ENCODE assay signal across 8 cellular contexts in genomic region chr5:178627259-178627598, GRCh38. TPM values are rescaled to one million over a fixed set of nuclear protein-coding genes. Genes with fewer than 3 reads are reported as not detected.
A peak's percentile ranks its signal among the peaks of the same experiment; 100 is the strongest.
DNase-seq lines count a peak whose midpoint lies in the region; ATAC-seq and TF ChIP-seq lines count a peak whose summit lies in the region.

No MANE protein-coding gene starts in this region.

- H3K79me1 ChIP-seq in neuronal stem cell (ENCODE audit: low read depth, low read length), result peaks cover 2% of the 10 kb centered on the region

- H3K36me3 Mint-ChIP-seq in Caco-2 (ENCODE audit: insufficient read depth, unreplicated experiment), result peaks cover 34% of the 10 kb centered on the region

- H3K4me1 ChIP-seq in Caco-2 (peaks cover 33% of the 10 kb centered on the region), Loucy (ENCODE audit: insufficient read depth, low read length, poor library complexity, severe bottlenecking) (peaks cover 24% of the 10 kb centered on the region), ectodermal cell (ENCODE audit: control insufficient read depth, insufficient read depth, low read length) (peaks cover 8% of the 10 kb centered on the region), neuronal stem cell (ENCODE audit: control insufficient read depth in 2 of 2, insufficient read depth in 1 of 2, low read depth in 1 of 2, low read length in 2 of 2) (peaks cover 2 to 7% of the 10 kb centered on the region in 2 donors)

- H4K91ac ChIP-seq in neuronal stem cell (ENCODE audit: low read depth, low read length, poor library complexity), result no peak overlapping the region

- H3K9me2 ChIP-seq in Loucy (replicated peaks; ENCODE audit: low read depth, low read length), result no peaks in the 10 kb centered on the region

- peaks cover 8% of the 10 kb centered on the region for H3K4me1 Mint-ChIP-seq in Caco-2 (ENCODE audit: low read depth, unreplicated experiment)

- whole genome bisulfite sequencing in ectodermal cell, 2 experiments, result 6 to 8% methylated on average over 20 of the region's 20 CpGs
- WGBS in neuronal stem cell (ENCODE audit: extremely low coverage in 2 of 2, insufficient read length in 2 of 2, insufficient replicate concordance in 1 of 2), 2 donors, result no CpG with 5 or more reads among the region's 20 CpGs

- peak overlapping the region; percentile 99 for H3K27ac Mint-ChIP-seq in Caco-2 (ENCODE audit: unreplicated experiment)

- no peaks in the 10 kb centered on the region for H3K27me3 Mint-ChIP-seq in Caco-2 (ENCODE audit: insufficient read depth, unreplicated experiment)

- intact Hi-C loops in Caco-2 (cut with micrococcal nuclease; ENCODE audit: unreplicated experiment), result no loop called here

- peaks cover 39% of the 10 kb centered on the region for H3K79me2 ChIP-seq in Loucy (ENCODE audit: insufficient read depth, low read length)

- CTCF ChIA-PET in Caco-2 (lab: Charles Lee), result no interaction called here

- no peak for TF ChIP-seq CTCF in Caco-2 (IDR thresholded peaks at IDR 0.05; ENCODE audit: insufficient read depth in 1 of 2, low read depth in 1 of 2, low read length in 1 of 2, severe bottlenecking in 1 of 2, unreplicated experiment in 1 of 2)
- no peak for TF ChIP-seq CTCF in Loucy (conservative IDR thresholded peaks at IDR 0.05; ENCODE audit: low read length)

- H3K4me3 Mint-ChIP-seq in Caco-2 (ENCODE audit: unreplicated experiment), result peak overlapping the region; percentile 98

- H2AFZ ChIP-seq in Loucy (ENCODE audit: low read length), result peak overlapping the region; percentile 81; the same call in 1 of the 2 replicates
- peak overlapping the region; percentile 96 for H2AFZ ChIP-seq in neuronal stem cell (ENCODE audit: low read length)

- peak overlapping the region; percentile 30 for H4K8ac ChIP-seq in neuronal stem cell (ENCODE audit: low read depth, low read length)

- peak overlapping the region; percentile 44 for H3K4me2 ChIP-seq in Loucy (ENCODE audit: low read depth, low read length, poor library complexity, severe bottlenecking)
- H3K4me2 ChIP-seq in neuronal stem cell (ENCODE audit: insufficient read depth, low read length, poor library complexity, severe bottlenecking), result peak overlapping the region; percentile 44

- DNase-seq in Caco-2 (no peak), neuronal stem cell (ENCODE audit: low spot score) (no peak), occipital lobe (lab: John Stamatoyannopoulos, UW) (no peak), AG08396 (ENCODE audit: low spot score) (no peak)

- H3K9ac ChIP-seq in Loucy (ENCODE audit: low read depth, low read length, poor library complexity, severe bottlenecking) (no peak overlapping the region), neuronal stem cell (ENCODE audit: low read depth, low read length, poor library complexity) (no peak overlapping the region)

- H3K27ac ChIP-seq in ectodermal cell (ENCODE audit: insufficient read depth, low read depth, low read length, poor library complexity, severe bottlenecking), result no peak overlapping the region
- H3K27ac ChIP-seq in neuronal stem cell (replicated peaks; ENCODE audit: low read length), result no peak overlapping the region

- H3K18ac ChIP-seq in neuronal stem cell (ENCODE audit: low read length), result peak overlapping the region; percentile 98

- H3K36me3 ChIP-seq in Caco-2 (ENCODE audit: control insufficient read depth, insufficient read depth, low read length) (peaks cover 2% of the 10 kb centered on the region; the same call in 1 of the 2 replicates), Loucy (ENCODE audit: insufficient read depth, low read length) (no peaks in the 10 kb centered on the region; the same call in 1 of the 2 replicates), ectodermal cell (ENCODE audit: control insufficient read depth, insufficient read depth, low read length) (no peaks in the 10 kb centered on the region), neuronal stem cell (replicated peaks in 1 of 2; ENCODE audit: control insufficient read depth in 2 of 2, insufficient read depth in 2 of 2, low read length in 2 of 2) (peaks cover 2 to 14% of the 10 kb centered on the region in 2 donors)

- no peak for ATAC-seq in GM21786 (IDR thresholded peaks at IDR 0.05; ENCODE audit: unreplicated experiment)
- no peak for ATAC-seq in GM21447 (IDR thresholded peaks at IDR 0.05; ENCODE audit: unreplicated experiment)

- H3K4me3 ChIP-seq in Caco-2 (ENCODE audit: low read depth, low read length) (peak overlapping the region; percentile 93), Loucy (ENCODE audit: low read length, poor library complexity, severe bottlenecking) (peak overlapping the region; percentile 68), ectodermal cell (ENCODE audit: insufficient read depth, low read depth, low read length) (peak overlapping the region; percentile 94), neuronal stem cell (ENCODE audit: low read length in 2 of 2) (peak overlapping the region; percentile 78 to 97)

- H3F3A ChIP-seq in Loucy (ENCODE audit: low read depth), result no peaks in the 10 kb centered on the region

- H4K20me1 ChIP-seq in Loucy (ENCODE audit: insufficient read depth, low read length, poor library complexity, severe bottlenecking), result peaks cover 27% of the 10 kb centered on the region

- peak overlapping the region; percentile 87 for H3K4ac ChIP-seq in neuronal stem cell (ENCODE audit: low read length)

- no peaks in the 10 kb centered on the region for H3K9me3 Mint-ChIP-seq in Caco-2 (ENCODE audit: unreplicated experiment)

- no peaks in the 10 kb centered on the region for H3K27me3 ChIP-seq in Caco-2 (replicated peaks; ENCODE audit: control insufficient read depth, insufficient read depth, low read length)
- H3K27me3 ChIP-seq in Loucy (ENCODE audit: insufficient read depth, low read length, poor library complexity, severe bottlenecking), result no peaks in the 10 kb centered on the region
- peaks cover 28% of the 10 kb centered on the region for H3K27me3 ChIP-seq in ectodermal cell (ENCODE audit: control insufficient read depth, insufficient read depth, low read length, poor library complexity, severe bottlenecking)
- H3K27me3 ChIP-seq in neuronal stem cell (ENCODE audit: control insufficient read depth in 3 of 3, insufficient read depth in 3 of 3, low read depth in 1 of 3, low read length in 3 of 3), result no peaks in the 10 kb centered on the region

- H2AK5ac ChIP-seq in neuronal stem cell (ENCODE audit: low read depth, low read length), result peak overlapping the region; percentile 78

- no TSS peak for BruUV-seq in Caco-2 (replicated peaks; lab: Mats Ljungman, UMichigan)

- H2BK120ac ChIP-seq in neuronal stem cell (ENCODE audit: low read depth, low read length), result no peak overlapping the region

- POLR2A ChIA-PET in Caco-2 (lab: Charles Lee), result no interaction called here

- H3K14ac ChIP-seq in neuronal stem cell (ENCODE audit: low read length), result no peak overlapping the region

- H3K23ac ChIP-seq in neuronal stem cell (ENCODE audit: low read depth, low read length, poor library complexity), result no peak overlapping the region

- H3K9me3 ChIP-seq in Caco-2 (peaks cover 5% of the 10 kb centered on the region), Loucy (ENCODE audit: insufficient read depth, low read depth, low read length) (no peaks in the 10 kb centered on the region), ectodermal cell (ENCODE audit: control insufficient read depth, low read length) (no peaks in the 10 kb centered on the region), neuronal stem cell (replicated peaks in 1 of 2; ENCODE audit: control insufficient read depth in 2 of 2, insufficient read depth in 1 of 2, low read depth in 1 of 2, low read length in 2 of 2) (peaks cover 1 to 11% of the 10 kb centered on the region in 2 donors)

- no peak overlapping the region for H2BK5ac ChIP-seq in neuronal stem cell (ENCODE audit: low read length)

- no peak overlapping the region for H2BK15ac ChIP-seq in neuronal stem cell (ENCODE audit: low read length)

- H2BK12ac ChIP-seq in neuronal stem cell (ENCODE audit: low read length), result no peak overlapping the region

RNA-seq across cellular contexts. Expression of gene CLK4, which starts 0.4 kb away (rescaled TPM):
- 26.3 and 26.5 TPM in 2 replicates for total RNA-seq in Caco-2 (2022)
- polyA plus RNA-seq in ectodermal cell (2013, experiment 1 of 4), result 22.7 TPM
- 18.0 TPM for polyA plus RNA-seq in ectodermal cell (2013, experiment 2 of 4)
- polyA plus RNA-seq in ectodermal cell (2013, experiment 3 of 4), result 16.1 TPM
- polyA plus RNA-seq in ectodermal cell (2013, experiment 4 of 4), result 19.9 TPM
- 8.0 TPM for polyA plus RNA-seq in neuronal stem cell (2013, experiment 1 of 2)
- polyA plus RNA-seq in neuronal stem cell (2013, experiment 2 of 2), result 8.5 TPM
- 72.4 TPM for total RNA-seq in occipital lobe

RNA-seq across cellular contexts. Expression of gene COL23A1, which starts 37.0 kb away (rescaled TPM):
- total RNA-seq in Caco-2 (2022) (0.09 and 0.18 TPM in 2 replicates), occipital lobe (0.16 TPM)
- polyA plus RNA-seq in ectodermal cell (2013, experiment 1 of 4), result 5.8 TPM
- 5.0 TPM for polyA plus RNA-seq in ectodermal cell (2013, experiment 2 of 4)
- polyA plus RNA-seq in ectodermal cell (2013, experiment 3 of 4), result 4.4 TPM
- 5.3 TPM for polyA plus RNA-seq in ectodermal cell (2013, experiment 4 of 4)
- 0.82 TPM for polyA plus RNA-seq in neuronal stem cell (2013, experiment 1 of 2)
- polyA plus RNA-seq in neuronal stem cell (2013, experiment 2 of 2), result 1.0 TPM
